ENCODE assay signal across 36 cellular contexts in genomic region chr17:80043963-80044362, GRCh38.
"Had no signal": no experiment of that assay in that cellular context is flagged by ENCODE, and none has a peak within 500 bp of the region (broad histone marks: within the 10 kb centered on the region; RNA-seq: fewer than 3 reads in every experiment).

No MANE protein-coding gene starts in this region.

- H3K27me3 ChIP-seq: ascending aorta, cardiac muscle cell, MG63, Peyer's patch, SJSA1 had no signal

- H3K4me3 Mint-ChIP-seq: activated CD4-positive, alpha-beta T cell treated with anti-CD3 and anti-CD28 coated beads, Interleukin-2, amount 10 ng/mL, durations not matched to agents 24 days and 14 days; activated naive CD4-positive, alpha-beta T cell treated with anti-CD3 and anti-CD28 coated beads, Interleukin-2, amount 50 U/mL, for 24 hours; activated naive CD8-positive, alpha-beta T cell treated with anti-CD3 and anti-CD28 coated beads, Interleukin-2, amount 10 ng/mL, durations not matched to agents 7 days and 5 days; activated T-cell treated with anti-CD3 and anti-CD28 coated beads, Interleukin-2, amount 50 U/mL, for 4 hours; central memory CD8-positive, alpha-beta T cell; T-helper 1 cell treated with Interleukin-12 subunit alpha and Interleukin-12 subunit beta and Interleukin-4 antibody, amounts not matched to agents 30 μg/mL and 1 μg/mL, for 36 hours; T-helper 2 cell treated with Interferon-gamma antibody and Interleukin-4, amounts not matched to agents 5 μg/mL and 100 μg/mL, for 36 hours had no signal

- H3K36me3 Mint-ChIP-seq: activated naive CD4-positive, alpha-beta T cell treated with anti-CD3 and anti-CD28 coated beads, Interleukin-2, amount 50 U/mL, for 24 hours; activated naive CD8-positive, alpha-beta T cell treated with anti-CD3 and anti-CD28 coated beads, Interleukin-2, amount 10 ng/mL, durations not matched to agents 7 days and 5 days had no signal

- H3K4me1 ChIP-seq: ascending aorta, Peyer's patch, SJSA1 had no signal

- FAIRE-seq: TTC549 had no signal

- H3K9me3 Mint-ChIP-seq: activated CD4-positive, alpha-beta T cell treated with anti-CD3 and anti-CD28 coated beads, Interleukin-2, amount 10 ng/mL, durations not matched to agents 24 days and 14 days; activated naive CD4-positive, alpha-beta T cell treated with anti-CD3 and anti-CD28 coated beads, Interleukin-2, amount 50 U/mL, for 24 hours; activated naive CD8-positive, alpha-beta T cell treated with anti-CD3 and anti-CD28 coated beads, Interleukin-2, amount 10 ng/mL, durations not matched to agents 7 days and 5 days; activated T-cell treated with anti-CD3 and anti-CD28 coated beads, Interleukin-2, amount 50 U/mL, for 4 hours; central memory CD8-positive, alpha-beta T cell; T-helper 1 cell treated with Interleukin-12 subunit alpha and Interleukin-12 subunit beta and Interleukin-4 antibody, amounts not matched to agents 30 μg/mL and 1 μg/mL, for 36 hours had no signal

- H3K9ac ChIP-seq: SK-N-SH had no signal

- H3K4me3 ChIP-seq: ascending aorta, cardiac muscle cell, MG63, Peyer's patch, SJSA1 had no signal

- H3K27ac Mint-ChIP-seq: activated CD4-positive, alpha-beta T cell treated with anti-CD3 and anti-CD28 coated beads, Interleukin-2, amount 10 ng/mL, durations not matched to agents 24 days and 14 days; activated naive CD4-positive, alpha-beta T cell treated with anti-CD3 and anti-CD28 coated beads, Interleukin-2, amount 50 U/mL, for 24 hours; activated naive CD8-positive, alpha-beta T cell treated with anti-CD3 and anti-CD28 coated beads, Interleukin-2, amount 10 ng/mL, durations not matched to agents 7 days and 5 days; T-helper 1 cell treated with Interleukin-12 subunit alpha and Interleukin-12 subunit beta and Interleukin-4 antibody, amounts not matched to agents 30 μg/mL and 1 μg/mL, for 36 hours; T-helper 2 cell treated with Interferon-gamma antibody and Interleukin-4, amounts not matched to agents 5 μg/mL and 100 μg/mL, for 36 hours had no signal

- H3K36me3 ChIP-seq: ascending aorta, MG63, SJSA1 had no signal

- ATAC-seq: activated T-cell treated with anti-CD3 and anti-CD28 coated beads, Interleukin-2, amount 50 U/mL, for 4 hours; PC-3 had no signal

- DNase-seq: activated CD4-positive, alpha-beta T cell treated with anti-CD3 and anti-CD28 coated beads, Interleukin-2, amount 10 ng/mL, durations not matched to agents 24 days and 14 days; activated CD4-positive, alpha-beta T cell treated with anti-CD3 and anti-CD28 coated beads, Interleukin-2, amount 50 U/mL, for 48 hours; activated CD8-positive, alpha-beta memory T cell treated with anti-CD3 and anti-CD28 coated beads, Interleukin-2, amount 50 U/mL, for 4 hours; activated effector memory CD4-positive, alpha-beta T cell treated with anti-CD3 and anti-CD28 coated beads, Interleukin-2, amount 50 U/mL, for 16 hours; activated naive CD4-positive, alpha-beta T cell; activated naive CD8-positive, alpha-beta T cell treated with anti-CD3 and anti-CD28 coated beads, Interleukin-2, amount 10 ng/mL, durations not matched to agents 7 days and 5 days; activated T-cell treated with anti-CD3 and anti-CD28 coated beads for 4 hours; activated T-cell treated with anti-CD3 and anti-CD28 coated beads, Interleukin-2, amount 50 U/mL, for 4 hours; amygdala; Kasumi-1; KG1; MG63; NCI-H1048; NCI-H1105 treated with DMSO at 0.1 percent for 48 hours; NCI-H1436; NCI-H1694; NCI-H1930; NCI-H2081 treated with DMSO at 0.1 percent for 48 hours; NCI-H226; NCI-H446 treated with DMSO at 0.1 percent for 48 hours; NCI-H524; NCI-H69; NCI-H82; PC-3; Peyer's patch; RPMI8226; SHP77 treated with DMSO at 0.1 percent for 48 hours; SK-N-SH had no signal

- H3K4me1 Mint-ChIP-seq: activated CD4-positive, alpha-beta T cell treated with anti-CD3 and anti-CD28 coated beads, Interleukin-2, amount 10 ng/mL, durations not matched to agents 24 days and 14 days; activated naive CD4-positive, alpha-beta T cell treated with anti-CD3 and anti-CD28 coated beads, Interleukin-2, amount 50 U/mL, for 24 hours; activated naive CD8-positive, alpha-beta T cell treated with anti-CD3 and anti-CD28 coated beads, Interleukin-2, amount 10 ng/mL, durations not matched to agents 7 days and 5 days; central memory CD8-positive, alpha-beta T cell had no signal

- H3K27me3 Mint-ChIP-seq: activated naive CD4-positive, alpha-beta T cell treated with anti-CD3 and anti-CD28 coated beads, Interleukin-2, amount 50 U/mL, for 24 hours; central memory CD8-positive, alpha-beta T cell had no signal

- H3K9me3 ChIP-seq: ascending aorta, MG63, Peyer's patch, SJSA1, SK-N-SH had no signal

- H3K4me2 ChIP-seq: SK-N-SH had no signal

- H3K27ac ChIP-seq: ascending aorta, cardiac muscle cell, Peyer's patch, SJSA1 had no signal
